In the genomic region with DNA sequence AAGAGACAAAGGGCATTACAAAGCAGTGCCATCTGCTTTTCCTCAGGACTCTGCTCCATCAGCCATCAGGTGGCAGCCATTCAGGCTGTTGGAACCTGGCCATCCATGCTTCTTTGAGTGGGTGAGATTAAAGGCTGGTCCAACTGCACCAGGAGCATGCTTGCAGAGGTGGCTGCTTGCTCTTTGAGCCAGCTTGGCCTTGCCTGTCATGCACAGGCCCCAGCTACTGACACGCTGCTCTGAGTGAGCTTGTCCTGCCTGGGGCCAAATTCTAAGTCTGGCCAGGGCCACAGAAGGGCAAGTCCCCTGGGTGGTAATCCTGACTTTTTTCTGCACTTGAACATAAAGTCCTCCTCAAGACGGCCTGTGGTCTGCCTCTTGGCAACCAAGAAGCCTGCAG, we compare ENCODE assay signal across 15 cellular contexts. TPM values are rescaled to one million over a fixed set of nuclear protein-coding genes. Genes with fewer than 3 reads are reported as not detected.
"Had no signal": no experiment of that assay in that cellular context is flagged by ENCODE, and none has a peak within 500 bp of the region (broad histone marks: within the 10 kb centered on the region; RNA-seq: fewer than 3 reads in every experiment).

No MANE protein-coding gene starts in this region.

RNA-seq across cellular contexts. Expression of gene POTEB3, which starts 43.1 kb away (rescaled TPM):
- total RNA-seq: activated B cell treated with CpG ODN at 0.5 μM for 24 hours; activated CD4-positive, alpha-beta memory T cell treated with anti-CD3 and anti-CD28 coated beads for 36 hours; activated CD4-positive, alpha-beta memory T cell treated with anti-CD3 and anti-CD28 coated beads, Interleukin-2, amount 10 ng/mL, durations not matched to agents 7 days and 5 days; activated CD4-positive, alpha-beta T cell treated with anti-CD3 and anti-CD28 coated beads for 36 hours; activated CD4-positive, alpha-beta T cell treated with anti-CD3 and anti-CD28 coated beads, Interleukin-2, amount 10 ng/mL, durations not matched to agents 24 days and 14 days; activated CD4-positive, alpha-beta T cell treated with anti-CD3 and anti-CD28 coated beads, Interleukin-2, amount 10 ng/mL, durations not matched to agents 7 days and 5 days; activated CD8-positive, alpha-beta memory T cell treated with anti-CD3 and anti-CD28 coated beads for 36 hours; activated CD8-positive, alpha-beta memory T cell treated with anti-CD3 and anti-CD28 coated beads, Interleukin-2, amount 10 ng/mL, durations not matched to agents 7 days and 5 days; activated CD8-positive, alpha-beta T cell treated with anti-CD3 and anti-CD28 coated beads for 36 hours; activated CD8-positive, alpha-beta T cell treated with anti-CD3 and anti-CD28 coated beads, Interleukin-2, amount 10 ng/mL, durations not matched to agents 7 days and 5 days; T-cell; T-helper 1 cell treated with Interleukin-12 subunit alpha and Interleukin-12 subunit beta and Interleukin-4 antibody, amounts not matched to agents 30 ng/mL and 1 ng/mL, for 36 hours; T-helper 17 cell; T-helper 2 cell treated with Interferon-gamma antibody and Interleukin-4, amounts not matched to agents 100 ng/mL and 5 ng/mL, for 36 hours; WTC11 had no signal
